19 cellular contexts compared by ENCODE assay signal in genomic region chr7:74311305-74311744, GRCh38. TPM values are rescaled to one million over a fixed set of nuclear protein-coding genes. Genes with fewer than 3 reads are reported as not detected.
DNase-seq lines count a peak whose midpoint lies in the region; ATAC-seq and TF ChIP-seq lines count a peak whose summit lies in the region.
"Had no signal": no experiment of that assay in that cellular context is flagged by ENCODE, and none has a peak within 500 bp of the region (broad histone marks: within the 10 kb centered on the region; RNA-seq: fewer than 3 reads in every experiment).

No MANE protein-coding gene starts in this region.

- H3K4me3 ChIP-seq in GM23338 (no peak overlapping the region), ascending aorta (no peak overlapping the region)
- H3K4me3 ChIP-seq: GM12878, stomach had no signal

- H2AFZ ChIP-seq in GM23338, result no peak overlapping the region

- H3K9me3 Mint-ChIP-seq in GM23338, result no peaks in the 10 kb centered on the region
- H3K9me3 Mint-ChIP-seq: naive B cell had no signal

- no peaks in the 10 kb centered on the region for H3K36me3 ChIP-seq in GM23338 (ENCODE audit: insufficient read depth)
- H3K36me3 ChIP-seq in ascending aorta, result no peaks in the 10 kb centered on the region
- H3K36me3 ChIP-seq: stomach had no signal

- H3K27ac ChIP-seq in GM23338 (ENCODE audit: low read depth), result peak overlapping the region; percentile 47; the same call in 1 of the 2 replicates
- H3K27ac ChIP-seq in foreskin keratinocyte, result no peak overlapping the region
- H3K27ac ChIP-seq in ascending aorta, result peak overlapping the region in 1 of 2 donors; percentile 83
- H3K27ac ChIP-seq: brain microvascular endothelial cell had no signal

- H3K27me3 Mint-ChIP-seq in GM23338 (ENCODE audit: insufficient read depth, low read depth, poor library complexity), result peaks cover 13% of the 10 kb centered on the region
- H3K27me3 Mint-ChIP-seq: naive B cell, progenitor cell of endocrine pancreas had no signal

- no peaks in the 10 kb centered on the region for H3K9me3 ChIP-seq in ascending aorta
- H3K9me3 ChIP-seq: stomach had no signal

- H3K4me1 ChIP-seq in GM23338 (ENCODE audit: insufficient read depth) (peaks cover 7% of the 10 kb centered on the region; the same call in 1 of the 2 replicates), foreskin keratinocyte (peaks cover 10% of the 10 kb centered on the region), ascending aorta (peaks cover 9 to 25% of the 10 kb centered on the region in 2 donors)

- H3F3A ChIP-seq in GM23338 (replicated peaks; ENCODE audit: low read depth), result no peaks in the 10 kb centered on the region

- no peak overlapping the region for H3K4me2 ChIP-seq in GM23338

- H4K20me1 ChIP-seq in GM23338 (replicated peaks; ENCODE audit: insufficient read depth), result peaks cover 8% of the 10 kb centered on the region; the same call in 1 of the 2 replicates

- peaks cover 43% of the 10 kb centered on the region for H3K79me2 ChIP-seq in GM23338 (replicated peaks; ENCODE audit: insufficient read depth)

- H3K27me3 ChIP-seq in GM23338 (ENCODE audit: insufficient read depth) (no peaks in the 10 kb centered on the region), foreskin keratinocyte (no peaks in the 10 kb centered on the region), ascending aorta (no peaks in the 10 kb centered on the region)
- H3K27me3 ChIP-seq: brain microvascular endothelial cell, stomach had no signal

- TF ChIP-seq CTCF in GM23338 (conservative IDR thresholded peaks at IDR 0.05; ENCODE audit: low read depth in 2 of 2) (no peak), foreskin keratinocyte (conservative IDR thresholded peaks at IDR 0.05) (no peak), ascending aorta (IDR thresholded peaks at IDR 0.05) (no peak)

- peaks cover 6% of the 10 kb centered on the region; the same call in 2 of the 3 replicates for H3K36me3 Mint-ChIP-seq in GM23338 (ENCODE audit: low read depth)
- H3K36me3 Mint-ChIP-seq: naive B cell had no signal

- no peak overlapping the region for H3K27ac Mint-ChIP-seq in GM23338
- H3K27ac Mint-ChIP-seq: progenitor cell of endocrine pancreas had no signal

- H3K4me1 Mint-ChIP-seq in GM23338, result peaks cover 10% of the 10 kb centered on the region; the same call in 2 of the 3 replicates

- intact Hi-C loops in ascending aorta (cut with DNase I), result no loop called here

- ATAC-seq in GM23338, result no peak
- peak; percentile 44 for ATAC-seq in foreskin keratinocyte
- no peak for ATAC-seq in left lobe of liver
- ATAC-seq: GM12878, left ventricle myocardium superior had no signal

- no peaks in the 10 kb centered on the region for H3K9me2 ChIP-seq in GM23338 (ENCODE audit: insufficient read depth)

- DNase-seq in COLO829 (ENCODE audit: low spot score) (peak; percentile 46), GM23338 (ENCODE audit: low spot score) (no peak), RKO (ENCODE audit: low spot score) (peak; percentile 73), foreskin keratinocyte (peak; percentile 77 to 89), left lobe of liver (ENCODE audit: low spot score) (no peak), NCI-H524 treated with DMSO at 0.1 percent for 48 hours (lab: John Stamatoyannopoulos, UW) (no peak), ascending aorta (ENCODE audit: low spot score in 2 of 2) (no peak)
- DNase-seq: activated CD8-positive, alpha-beta memory T cell treated with anti-CD3 and anti-CD28 coated beads for 24 hours; brain microvascular endothelial cell; effector CD4-positive, alpha-beta T cell; MV-4-11; naive B cell; SHP77 treated with DMSO at 0.1 percent for 48 hours; stomach; T1000 had no signal

- no peak overlapping the region for H3K4me3 Mint-ChIP-seq in GM23338
- H3K4me3 Mint-ChIP-seq: CD14-positive monocyte, naive B cell had no signal

TF ChIP-seq in GM23338, 12 proteins besides CTCF, POLR2A, EP300 and RAD21 (continues in another document):
- no peak for TF ChIP-seq STAT1 (IDR thresholded peaks at IDR 0.05; ENCODE audit: unreplicated experiment)
- TF ChIP-seq, protein P1, sequence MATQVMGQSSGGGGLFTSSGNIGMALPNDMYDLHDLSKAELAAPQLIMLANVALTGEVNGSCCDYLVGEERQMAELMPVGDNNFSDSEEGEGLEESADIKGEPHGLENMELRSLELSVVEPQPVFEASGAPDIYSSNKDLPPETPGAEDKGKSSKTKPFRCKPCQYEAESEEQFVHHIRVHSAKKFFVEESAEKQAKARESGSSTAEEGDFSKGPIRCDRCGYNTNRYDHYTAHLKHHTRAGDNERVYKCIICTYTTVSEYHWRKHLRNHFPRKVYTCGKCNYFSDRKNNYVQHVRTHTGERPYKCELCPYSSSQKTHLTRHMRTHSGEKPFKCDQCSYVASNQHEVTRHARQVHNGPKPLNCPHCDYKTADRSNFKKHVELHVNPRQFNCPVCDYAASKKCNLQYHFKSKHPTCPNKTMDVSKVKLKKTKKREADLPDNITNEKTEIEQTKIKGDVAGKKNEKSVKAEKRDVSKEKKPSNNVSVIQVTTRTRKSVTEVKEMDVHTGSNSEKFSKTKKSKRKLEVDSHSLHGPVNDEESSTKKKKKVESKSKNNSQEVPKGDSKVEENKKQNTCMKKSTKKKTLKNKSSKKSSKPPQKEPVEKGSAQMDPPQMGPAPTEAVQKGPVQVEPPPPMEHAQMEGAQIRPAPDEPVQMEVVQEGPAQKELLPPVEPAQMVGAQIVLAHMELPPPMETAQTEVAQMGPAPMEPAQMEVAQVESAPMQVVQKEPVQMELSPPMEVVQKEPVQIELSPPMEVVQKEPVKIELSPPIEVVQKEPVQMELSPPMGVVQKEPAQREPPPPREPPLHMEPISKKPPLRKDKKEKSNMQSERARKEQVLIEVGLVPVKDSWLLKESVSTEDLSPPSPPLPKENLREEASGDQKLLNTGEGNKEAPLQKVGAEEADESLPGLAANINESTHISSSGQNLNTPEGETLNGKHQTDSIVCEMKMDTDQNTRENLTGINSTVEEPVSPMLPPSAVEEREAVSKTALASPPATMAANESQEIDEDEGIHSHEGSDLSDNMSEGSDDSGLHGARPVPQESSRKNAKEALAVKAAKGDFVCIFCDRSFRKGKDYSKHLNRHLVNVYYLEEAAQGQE (IDR thresholded peaks at IDR 0.05; ENCODE audit: unreplicated experiment), result no peak
- no peak for TF ChIP-seq ZNF331 (CRISPR knock-in tag; IDR thresholded peaks at IDR 0.05; ENCODE audit: low read depth)
- no peak for TF ChIP-seq CREB1 (CRISPR knock-in tag; IDR thresholded peaks at IDR 0.05; ENCODE audit: low read depth)
- no peak for TF ChIP-seq ETS1 (IDR thresholded peaks at IDR 0.05)
- no peak for TF ChIP-seq JUNB (IDR thresholded peaks at IDR 0.05; ENCODE audit: unreplicated experiment)
- TF ChIP-seq EZH2phosphoT487 (IDR thresholded peaks at IDR 0.05; ENCODE audit: unreplicated experiment), result no peak

RNA-seq across cellular contexts. Expression of gene CLIP2, which starts 22.1 kb away (rescaled TPM):
- total RNA-seq in GM23338 (2014; rRNA removed; shearing (Covaris generic)), result 45.2 and 51.9 TPM in 2 replicates
- polyA plus RNA-seq in GM23338 (2016; fragmentation: Nextera tagmentation; extraction: Ambion mirVana) (7.2 and 8.1 TPM in 2 replicates), foreskin keratinocyte (5.4 and 5.7 TPM in 2 replicates)
- total RNA-seq in foreskin keratinocyte (11.9 and 12.7 TPM in 2 replicates), left lobe of liver (5.4 TPM), ascending aorta (50.2 TPM)

RNA-seq across cellular contexts. Expression of gene RFC2, which starts 57.1 kb away (rescaled TPM):
- 62.4 and 75.2 TPM in 2 replicates for total RNA-seq in GM23338 (2014; rRNA removed; shearing (Covaris generic))
- polyA plus RNA-seq in GM23338 (2016; fragmentation: Nextera tagmentation; extraction: Ambion mirVana), result 55.3 and 56.4 TPM in 2 replicates
- total RNA-seq in foreskin keratinocyte, result 59.8 and 62.6 TPM in 2 replicates
- polyA plus RNA-seq in foreskin keratinocyte, result 64.2 and 73.3 TPM in 2 replicates
- 11.3 TPM for total RNA-seq in left lobe of liver
- 37.7 TPM for total RNA-seq in ascending aorta

Comparison
In these comparisons a context has a peak if more than half of its experiments do, and no peak if none do; other contexts are left out.
1. DNase-seq: peak in COLO829 (single experiment), RKO (single experiment) and foreskin keratinocyte (2 of 2); none in GM23338 (single experiment), left lobe of liver (single experiment), NCI-H524 treated with DMSO at 0.1 percent for 48 hours (single experiment) and ascending aorta (0 of 2).